Comparison of ENCODE assay signal across 12 cellular contexts in the genomic region with DNA sequence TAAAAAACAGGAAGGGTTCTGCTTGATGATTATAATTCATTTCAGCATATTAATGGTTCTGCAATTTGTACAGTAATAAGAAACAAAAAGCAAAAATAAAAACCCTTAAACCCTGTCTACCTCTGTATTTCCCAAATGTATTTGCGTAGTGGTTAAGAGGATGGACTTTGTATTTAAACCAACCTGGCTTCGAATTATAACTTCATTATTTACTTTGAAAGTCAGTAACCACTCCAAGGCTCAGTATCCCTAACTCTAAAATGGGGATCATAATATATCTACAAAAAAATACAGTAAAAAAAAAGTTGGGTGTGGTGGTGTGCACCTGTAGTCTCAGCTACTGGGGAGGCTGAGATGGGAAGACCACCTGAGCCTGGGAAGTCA. TPM values are rescaled to one million over a fixed set of nuclear protein-coding genes. Genes with fewer than 3 reads are reported as not detected.
DNase-seq lines count a peak whose midpoint lies in the region; ATAC-seq and TF ChIP-seq lines count a peak whose summit lies in the region.
"Had no signal": no experiment of that assay in that cellular context is flagged by ENCODE, and none has a peak within 500 bp of the region (broad histone marks: within the 10 kb centered on the region; RNA-seq: fewer than 3 reads in every experiment).

No MANE protein-coding gene starts in this region.

- in situ Hi-C loops in IMR-90 (cut with MboI; ENCODE audit: low sequenced_read_pairs), result no loop called here

- H4K8ac ChIP-seq in IMR-90 (ENCODE audit: low read depth in 2 of 2, low read length in 2 of 2) (no peak overlapping the region), mesenchymal stem cell (ENCODE audit: low read length) (no peak overlapping the region)

- BruUV-seq in IMR-90 (replicated peaks; lab: Mats Ljungman, UMichigan), result no TSS peak

- H3K23ac ChIP-seq in IMR-90 (ENCODE audit: low read depth, low read length) (no peak overlapping the region), mesenchymal stem cell (ENCODE audit: low read length in 2 of 2) (no peak overlapping the region)

- peak overlapping the region; percentile 77 for H3K18ac ChIP-seq in IMR-90 (ENCODE audit: low read depth, low read length)
- no peak overlapping the region for H3K18ac ChIP-seq in mesenchymal stem cell (ENCODE audit: low read depth in 1 of 2, low read length in 2 of 2)

- no peak overlapping the region for H3K14ac ChIP-seq in IMR-90 (replicated peaks; ENCODE audit: low read depth, low read length)
- no peak overlapping the region for H3K14ac ChIP-seq in mesenchymal stem cell (ENCODE audit: low read length in 2 of 2)

- H3K27ac ChIP-seq in IMR-90 (ENCODE audit: insufficient read depth, low read length) (peak overlapping the region; percentile 31; the same call in 1 of the 2 replicates), hepatocyte (peak overlapping the region; percentile 2), mesenchymal stem cell (ENCODE audit: low read length, poor library complexity, severe bottlenecking) (peak overlapping the region; percentile 54), suprapubic skin (peak overlapping the region; percentile 87)

- H3K36me3 Mint-ChIP-seq in natural killer cell treated with Interleukin-12 subunit alpha and Interleukin-12 subunit beta and Interleukin-15 and Interleukin-18, amount 100 ng/mL, for 72 hours, result no peaks in the 10 kb centered on the region
- H3K36me3 Mint-ChIP-seq: CD14-positive monocyte; CD8-positive, alpha-beta T cell had no signal

- no peaks in the 10 kb centered on the region for H3K9me2 ChIP-seq in hepatocyte (replicated peaks; ENCODE audit: insufficient read depth)

- no peak overlapping the region for H3K4me3 Mint-ChIP-seq in natural killer cell treated with Interleukin-12 subunit alpha and Interleukin-12 subunit beta and Interleukin-15 and Interleukin-18, amount 100 ng/mL, for 72 hours
- H3K4me3 Mint-ChIP-seq: CD14-positive monocyte; CD8-positive, alpha-beta T cell; GM23338 had no signal

- no peak overlapping the region for H2AK9ac ChIP-seq in IMR-90 (replicated peaks; ENCODE audit: low read depth, low read length, poor library complexity)

- peak overlapping the region; percentile 39; the same call in 1 of the 2 replicates for H4K5ac ChIP-seq in IMR-90 (ENCODE audit: low read depth, low read length)

- no peak overlapping the region for H3K56ac ChIP-seq in IMR-90 (ENCODE audit: extremely low read depth, insufficient read depth, low read length)

- no peaks in the 10 kb centered on the region for H3K4me1 Mint-ChIP-seq in natural killer cell treated with Interleukin-12 subunit alpha and Interleukin-12 subunit beta and Interleukin-15 and Interleukin-18, amount 100 ng/mL, for 72 hours (ENCODE audit: low read depth in 2 of 2)
- H3K4me1 Mint-ChIP-seq: CD14-positive monocyte had no signal

- H3K9ac ChIP-seq in IMR-90 (ENCODE audit: low read depth, low read length) (no peak overlapping the region), mesenchymal stem cell (ENCODE audit: low read length) (no peak overlapping the region)

- peak overlapping the region; percentile 31; the same call in 1 of the 2 replicates for H2AK5ac ChIP-seq in IMR-90 (ENCODE audit: low read depth, low read length)
- peak overlapping the region; percentile 84 for H2AK5ac ChIP-seq in mesenchymal stem cell (ENCODE audit: low read length, severe bottlenecking)

- H3K4me1 ChIP-seq in IMR-90 (ENCODE audit: control insufficient read depth, insufficient read depth, low read length) (peaks cover 25% of the 10 kb centered on the region), hepatocyte (ENCODE audit: insufficient read depth) (peaks cover 22% of the 10 kb centered on the region), mesenchymal stem cell (ENCODE audit: control insufficient read depth, insufficient read depth, low read depth, low read length) (peaks cover 6% of the 10 kb centered on the region), suprapubic skin (peaks cover 42% of the 10 kb centered on the region)

- H2BK20ac ChIP-seq in IMR-90 (ENCODE audit: low read depth, low read length), result peak overlapping the region; percentile 69

- WGBS in IMR-90 (ENCODE audit: extremely low coverage in 2 of 2, insufficient read length in 1 of 2), 2 experiments, result no CpG with 5 or more reads among the region's 2 CpGs
- WGBS in hepatocyte (ENCODE audit: low lambda C conversion rate, missing lambda C conversion rate), result 75% methylated on average over 2 of the region's 2 CpGs
- 100% methylated on average over 1 of the region's 2 CpGs for WGBS in mesenchymal stem cell
- 91% methylated on average over 2 of the region's 2 CpGs for WGBS in suprapubic skin

- TF ChIP-seq RAD21 in IMR-90 (IDR thresholded peaks at IDR 0.05; ENCODE audit: low read length), result no peak

- H2AFZ ChIP-seq in IMR-90 (replicated peaks; ENCODE audit: low read length, poor library complexity) (no peak overlapping the region), hepatocyte (no peak overlapping the region), mesenchymal stem cell (ENCODE audit: low read depth, low read length) (no peak overlapping the region)
- H2AFZ ChIP-seq: GM23338 had no signal

- H3K9me3 Mint-ChIP-seq in natural killer cell treated with Interleukin-12 subunit alpha and Interleukin-12 subunit beta and Interleukin-15 and Interleukin-18, amount 100 ng/mL, for 72 hours, result no peaks in the 10 kb centered on the region
- H3K9me3 Mint-ChIP-seq: CD8-positive, alpha-beta T cell; GM23338 had no signal

- CTCF ChIA-PET in IMR-90 (lab: Yijun Ruan, JAX), result no interaction called here

- H3K79me1 ChIP-seq in IMR-90 (ENCODE audit: low read depth in 1 of 2, low read length in 2 of 2) (no peaks in the 10 kb centered on the region), mesenchymal stem cell (replicated peaks; ENCODE audit: low read length, poor library complexity, severe bottlenecking) (peaks cover 2% of the 10 kb centered on the region)

- TF ChIP-seq EP300 in suprapubic skin (IDR thresholded peaks at IDR 0.05), result no peak

- H3K4me3 ChIP-seq in IMR-90 (ENCODE audit: insufficient read depth, low read depth, low read length) (no peak overlapping the region), hepatocyte (no peak overlapping the region), mesenchymal stem cell (ENCODE audit: insufficient read depth in 1 of 2, low read depth in 1 of 2, low read length in 2 of 2) (no peak overlapping the region), suprapubic skin (no peak overlapping the region)
- H3K4me3 ChIP-seq: GM12878, GM23338, K562 had no signal

- POLR2A ChIA-PET in IMR-90 (lab: Charles Lee; ENCODE audit: unreplicated experiment), result no interaction called here

- H2BK12ac ChIP-seq in mesenchymal stem cell (ENCODE audit: low read length in 2 of 2), result no peak overlapping the region

- no peak overlapping the region for H3K27ac Mint-ChIP-seq in natural killer cell treated with Interleukin-12 subunit alpha and Interleukin-12 subunit beta and Interleukin-15 and Interleukin-18, amount 100 ng/mL, for 72 hours
- H3K27ac Mint-ChIP-seq: CD14-positive monocyte; CD8-positive, alpha-beta T cell; GM23338 had no signal

- dilution Hi-C loops in IMR-90 (cut with HindIII; ENCODE audit: low sequenced_read_pairs, unreplicated experiment), result no loop called here

- H2BK120ac ChIP-seq in IMR-90 (ENCODE audit: low read depth, low read length), result peak overlapping the region; percentile 42; the same call in 1 of the 2 replicates
- no peak overlapping the region for H2BK120ac ChIP-seq in mesenchymal stem cell (ENCODE audit: low read depth, low read length)

- no peaks in the 10 kb centered on the region; the same call in 1 of the 2 replicates for H3K9me3 ChIP-seq in IMR-90 (ENCODE audit: control insufficient read depth, insufficient read depth, low read length)
- H3K9me3 ChIP-seq in hepatocyte (ENCODE audit: low read depth), result no peaks in the 10 kb centered on the region
- H3K9me3 ChIP-seq in mesenchymal stem cell (ENCODE audit: control insufficient read depth, low read length), result no peaks in the 10 kb centered on the region
- H3K9me3 ChIP-seq in suprapubic skin, result no peaks in the 10 kb centered on the region

- H3K9me1 ChIP-seq in IMR-90 (ENCODE audit: insufficient read depth, low read length), result peaks cover 8% of the 10 kb centered on the region; the same call in 1 of the 2 replicates

- H4K91ac ChIP-seq in IMR-90 (ENCODE audit: insufficient read depth, low read depth, low read length), result no peak overlapping the region
- no peak overlapping the region for H4K91ac ChIP-seq in mesenchymal stem cell (ENCODE audit: low read length)

- TF ChIP-seq CTCF in IMR-90 (conservative IDR thresholded peaks at IDR 0.05; ENCODE audit: low read depth, low read length) (no peak), hepatocyte (IDR thresholded peaks at IDR 0.05; ENCODE audit: poor library complexity) (no peak), suprapubic skin (IDR thresholded peaks at IDR 0.05) (no peak)

- H2BK15ac ChIP-seq in IMR-90 (ENCODE audit: low read depth, low read length) (no peak overlapping the region), mesenchymal stem cell (ENCODE audit: low read depth, poor library complexity, severe bottlenecking) (no peak overlapping the region)

- H3K79me2 ChIP-seq in hepatocyte, result no peaks in the 10 kb centered on the region

- H3K4ac ChIP-seq in IMR-90 (ENCODE audit: low read depth, low read length) (no peak overlapping the region), mesenchymal stem cell (ENCODE audit: low read depth in 1 of 2, low read length in 2 of 2) (no peak overlapping the region)

- no peak overlapping the region for H2BK5ac ChIP-seq in IMR-90 (ENCODE audit: low read depth, low read length, poor library complexity, severe bottlenecking)
- H2BK5ac ChIP-seq in mesenchymal stem cell (ENCODE audit: low read depth, low read length, poor library complexity, severe bottlenecking), result no peak overlapping the region

- TF ChIP-seq POLR2A in IMR-90 (IDR thresholded peaks at IDR 0.05; ENCODE audit: low read depth, low read length) (no peak), suprapubic skin (IDR thresholded peaks at IDR 0.05) (no peak)

- no peak overlapping the region for H3K4me2 ChIP-seq in IMR-90 (ENCODE audit: low read depth, low read length)
- H3K4me2 ChIP-seq in hepatocyte, result peak overlapping the region; percentile 63
- H3K4me2 ChIP-seq in mesenchymal stem cell (ENCODE audit: low read length, poor library complexity, severe bottlenecking), result no peak overlapping the region
- H3K4me2 ChIP-seq: GM23338 had no signal

- H3K36me3 ChIP-seq in IMR-90 (ENCODE audit: control insufficient read depth, insufficient read depth, low read length), result no peaks in the 10 kb centered on the region
- H3K36me3 ChIP-seq in hepatocyte (replicated peaks; ENCODE audit: insufficient read depth, low read depth), result no peaks in the 10 kb centered on the region
- no peaks in the 10 kb centered on the region for H3K36me3 ChIP-seq in mesenchymal stem cell (ENCODE audit: control insufficient read depth in 1 of 2, insufficient read depth in 2 of 2, low read depth in 1 of 2, low read length in 2 of 2)
- H3K36me3 ChIP-seq in suprapubic skin, result peaks cover 5% of the 10 kb centered on the region

- ATAC-seq in IMR-90 (ENCODE audit: low read depth), result no peak
- no peak for ATAC-seq in natural killer cell treated with Interleukin-12 subunit alpha and Interleukin-12 subunit beta and Interleukin-15 and Interleukin-18, amount 100 ng/mL, for 72 hours
- ATAC-seq: CD8-positive, alpha-beta T cell had no signal

- H3K27me3 Mint-ChIP-seq in natural killer cell treated with Interleukin-12 subunit alpha and Interleukin-12 subunit beta and Interleukin-15 and Interleukin-18, amount 100 ng/mL, for 72 hours, result peaks cover 20 to 24% of the 10 kb centered on the region in 2 donors

- no peaks in the 10 kb centered on the region for H3K27me3 ChIP-seq in IMR-90 (ENCODE audit: control insufficient read depth, insufficient read depth, low read length)
- H3K27me3 ChIP-seq in hepatocyte, result no peaks in the 10 kb centered on the region
- H3K27me3 ChIP-seq in mesenchymal stem cell (ENCODE audit: control insufficient read depth in 1 of 2, insufficient read depth in 1 of 2, low read length in 2 of 2), result no peaks in the 10 kb centered on the region
- H3K27me3 ChIP-seq in suprapubic skin, result no peaks in the 10 kb centered on the region

- intact Hi-C loops in IMR-90 (cut with micrococcal nuclease), result no loop called here

- H4K20me1 ChIP-seq in IMR-90 (ENCODE audit: insufficient read depth, low read length) (no peaks in the 10 kb centered on the region), hepatocyte (ENCODE audit: insufficient read depth, poor library complexity, severe bottlenecking) (no peaks in the 10 kb centered on the region)

- DNase-seq in IMR-90 (no peak), hepatocyte (ENCODE audit: low spot score) (no peak), mesenchymal stem cell (no peak), suprapubic skin (ENCODE audit: low spot score in 2 of 2) (no peak), DMS53 treated with DMSO at 0.1 percent for 48 hours (lab: John Stamatoyannopoulos, UW; ENCODE audit: unreplicated experiment) (no peak), LoVo (ENCODE audit: low spot score) (no peak)
- DNase-seq in natural killer cell treated with Interleukin-12 subunit alpha and Interleukin-12 subunit beta and Interleukin-15 and Interleukin-18, amount 100 ng/mL, for 72 hours (ENCODE audit: low spot score), result no peak
- DNase-seq: CD8-positive, alpha-beta T cell had no signal

RNA-seq across cellular contexts. Expression of gene PERP, which starts 21.4 kb away (rescaled TPM):
- total RNA-seq in IMR-90 (2012; rRNA removed) (7.7 and 11.7 TPM in 2 replicates), hepatocyte (81.8 and 85.2 TPM in 2 replicates), suprapubic skin (1,000 to 10,000 TPM in 3 of 4 donors, 100 to 1,000 TPM in 1; 715 to 1,965 (median 1,827) TPM)
- polyA plus RNA-seq in IMR-90 (2012; rRNA removed) (21.2 and 21.4 TPM in 2 replicates), hepatocyte (90.2 and 104 TPM in 2 replicates)
- polyA plus RNA-seq in IMR-90 (2012; cell fraction: cytosol; rRNA removed), result 13.5 and 26.4 TPM in 2 replicates
- 6.8 and 7.7 TPM in 2 replicates for polyA plus RNA-seq in IMR-90 (2012; cell fraction: nucleus; rRNA removed; ENCODE audit: low replicate concordance)
- 54.7 TPM for polyA plus RNA-seq in mesenchymal stem cell (2013, experiment 1 of 2)
- polyA plus RNA-seq in mesenchymal stem cell (2013, experiment 2 of 2), result 58.3 TPM
- 1 to 10 TPM; 1.3 to 2.0 TPM for total RNA-seq in natural killer cell treated with Interleukin-12 subunit alpha and Interleukin-12 subunit beta and Interleukin-15 and Interleukin-18, amount 100 ng/mL, for 72 hours
- polyA plus RNA-seq: CD14-positive monocyte had no signal

Comparison
In these comparisons a context has a peak if more than half of its experiments do, and no peak if none do; other contexts are left out.
1. H3K27ac ChIP-seq: peak in every context shown above with its lines; median percentile 87 in suprapubic skin; 54 in mesenchymal stem cell; 31 in IMR-90; 2 in hepatocyte.